In the genomic region with DNA sequence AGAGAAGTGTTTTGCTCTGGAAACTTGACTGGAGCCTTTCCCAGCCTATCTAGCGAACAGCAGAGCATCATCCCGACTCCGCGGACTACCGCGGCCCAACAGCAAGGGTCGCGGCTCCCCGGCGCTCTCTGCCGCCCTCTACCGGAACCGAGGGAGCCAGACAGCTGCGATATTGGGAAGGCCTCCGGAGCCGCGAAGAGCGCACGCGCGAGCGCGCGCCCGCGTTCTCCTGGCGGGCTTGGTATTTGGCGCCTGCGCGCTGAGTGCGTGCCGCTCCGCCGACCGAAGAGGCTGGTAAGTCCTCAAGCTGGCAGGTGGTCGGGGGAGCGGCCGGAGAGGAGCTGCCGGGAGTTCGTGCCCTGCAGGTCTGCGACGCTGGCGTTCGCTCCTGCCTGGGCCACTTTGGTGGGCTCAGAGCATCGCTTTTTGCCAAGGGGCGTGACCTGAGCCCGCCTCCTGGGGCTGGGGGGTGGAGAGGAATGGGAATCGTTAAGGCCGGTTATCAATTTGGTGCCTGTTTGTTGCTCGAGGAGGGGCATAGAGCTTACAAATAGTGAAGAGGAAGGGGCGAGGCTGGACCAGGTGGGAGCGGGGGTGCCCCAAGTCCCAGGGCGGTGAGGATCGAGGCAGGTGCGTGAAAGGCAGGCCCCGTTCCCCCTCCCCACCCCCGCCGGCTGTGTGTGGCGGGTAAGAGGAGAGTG, we compare ENCODE assay signal across 1 cellular context.
TF ChIP-seq lines count a peak whose summit lies in the region.

A gene with protein sequence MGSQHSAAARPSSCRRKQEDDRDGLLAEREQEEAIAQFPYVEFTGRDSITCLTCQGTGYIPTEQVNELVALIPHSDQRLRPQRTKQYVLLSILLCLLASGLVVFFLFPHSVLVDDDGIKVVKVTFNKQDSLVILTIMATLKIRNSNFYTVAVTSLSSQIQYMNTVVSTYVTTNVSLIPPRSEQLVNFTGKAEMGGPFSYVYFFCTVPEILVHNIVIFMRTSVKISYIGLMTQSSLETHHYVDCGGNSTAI (plus strand): TSS at position 257 of the 701 bp plus-strand sequence. CDS start 641 bp downstream, outside the sequence.

TF ChIP-seq in K562, 482 proteins besides CTCF, POLR2A, EP300 and RAD21 (continued from another document and continues in another):
- peak; percentile 85; the same call in 1 of the 2 replicates for TF ChIP-seq ZNF740 (CRISPR knock-in tag; IDR thresholded peaks at IDR 0.05)
- no peak for TF ChIP-seq ZNF740 (tag; IDR thresholded peaks at IDR 0.05)
- 0 out of 2 replicates have a peak, but pooled peaks have one; percentile 17 for TF ChIP-seq MTA3 (IDR thresholded peaks at IDR 0.05; ENCODE audit: borderline replicate concordance)
- TF ChIP-seq ZNF239 (CRISPR knock-in tag; IDR thresholded peaks at IDR 0.05), result no peak
- 0 out of 2 replicates have a peak, but pooled peaks have one; percentile 40 for TF ChIP-seq E2F3 (CRISPR knock-in tag; IDR thresholded peaks at IDR 0.05)
- no peak for TF ChIP-seq ZNF124 (CRISPR knock-in tag; IDR thresholded peaks at IDR 0.05)
- no peak for TF ChIP-seq HDAC2 (IDR thresholded peaks at IDR 0.05)
- peak; percentile 32; the same call in 1 of the 2 replicates for TF ChIP-seq KLF16 (IDR thresholded peaks at IDR 0.05)
- TF ChIP-seq, protein P1, sequence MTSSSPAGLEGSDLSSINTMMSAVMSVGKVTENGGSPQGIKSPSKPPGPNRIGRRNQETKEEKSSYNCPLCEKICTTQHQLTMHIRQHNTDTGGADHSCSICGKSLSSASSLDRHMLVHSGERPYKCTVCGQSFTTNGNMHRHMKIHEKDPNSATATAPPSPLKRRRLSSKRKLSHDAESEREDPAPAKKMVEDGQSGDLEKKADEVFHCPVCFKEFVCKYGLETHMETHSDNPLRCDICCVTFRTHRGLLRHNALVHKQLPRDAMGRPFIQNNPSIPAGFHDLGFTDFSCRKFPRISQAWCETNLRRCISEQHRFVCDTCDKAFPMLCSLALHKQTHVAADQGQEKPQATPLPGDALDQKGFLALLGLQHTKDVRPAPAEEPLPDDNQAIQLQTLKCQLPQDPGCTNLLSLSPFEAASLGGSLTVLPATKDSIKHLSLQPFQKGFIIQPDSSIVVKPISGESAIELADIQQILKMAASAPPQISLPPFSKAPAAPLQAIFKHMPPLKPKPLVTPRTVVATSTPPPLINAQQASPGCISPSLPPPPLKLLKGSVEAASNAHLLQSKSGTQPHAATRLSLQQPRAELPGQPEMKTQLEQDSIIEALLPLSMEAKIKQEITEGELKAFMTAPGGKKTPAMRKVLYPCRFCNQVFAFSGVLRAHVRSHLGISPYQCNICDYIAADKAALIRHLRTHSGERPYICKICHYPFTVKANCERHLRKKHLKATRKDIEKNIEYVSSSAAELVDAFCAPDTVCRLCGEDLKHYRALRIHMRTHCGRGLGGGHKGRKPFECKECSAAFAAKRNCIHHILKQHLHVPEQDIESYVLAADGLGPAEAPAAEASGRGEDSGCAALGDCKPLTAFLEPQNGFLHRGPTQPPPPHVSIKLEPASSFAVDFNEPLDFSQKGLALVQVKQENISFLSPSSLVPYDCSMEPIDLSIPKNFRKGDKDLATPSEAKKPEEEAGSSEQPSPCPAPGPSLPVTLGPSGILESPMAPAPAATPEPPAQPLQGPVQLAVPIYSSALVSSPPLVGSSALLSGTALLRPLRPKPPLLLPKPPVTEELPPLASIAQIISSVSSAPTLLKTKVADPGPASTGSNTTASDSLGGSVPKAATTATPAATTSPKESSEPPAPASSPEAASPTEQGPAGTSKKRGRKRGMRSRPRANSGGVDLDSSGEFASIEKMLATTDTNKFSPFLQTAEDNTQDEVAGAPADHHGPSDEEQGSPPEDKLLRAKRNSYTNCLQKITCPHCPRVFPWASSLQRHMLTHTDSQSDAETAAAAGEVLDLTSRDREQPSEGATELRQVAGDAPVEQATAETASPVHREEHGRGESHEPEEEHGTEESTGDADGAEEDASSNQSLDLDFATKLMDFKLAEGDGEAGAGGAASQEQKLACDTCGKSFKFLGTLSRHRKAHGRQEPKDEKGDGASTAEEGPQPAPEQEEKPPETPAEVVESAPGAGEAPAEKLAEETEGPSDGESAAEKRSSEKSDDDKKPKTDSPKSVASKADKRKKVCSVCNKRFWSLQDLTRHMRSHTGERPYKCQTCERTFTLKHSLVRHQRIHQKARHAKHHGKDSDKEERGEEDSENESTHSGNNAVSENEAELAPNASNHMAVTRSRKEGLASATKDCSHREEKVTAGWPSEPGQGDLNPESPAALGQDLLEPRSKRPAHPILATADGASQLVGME (CRISPR knock-in tag; IDR thresholded peaks at IDR 0.05), result no peak
- TF ChIP-seq MYC (IDR thresholded peaks at IDR 0.05; ENCODE audit: low read depth, low read length), result peak; percentile 29; the same call in 1 of the 2 replicates
- no peak for TF ChIP-seq MYC (CRISPR knock-in tag; IDR thresholded peaks at IDR 0.05; ENCODE audit: borderline replicate concordance, low read depth)
- peak; percentile 36 to 98; a peak in 2 of 4 replicates for TF ChIP-seq TEAD1 (CRISPR knock-in tag; IDR thresholded peaks at IDR 0.05)
- TF ChIP-seq RBFOX2 (IDR thresholded peaks at IDR 0.05; ENCODE audit: low read depth, low read length), result peak; percentile 67
- no peak for TF ChIP-seq MECOM (CRISPR knock-in tag; IDR thresholded peaks at IDR 0.05)
- no peak for TF ChIP-seq HBP1 (CRISPR knock-in tag; IDR thresholded peaks at IDR 0.05)
- TF ChIP-seq NR2F6 (CRISPR knock-in tag; IDR thresholded peaks at IDR 0.05), result no peak
- no peak for TF ChIP-seq HLTF (IDR thresholded peaks at IDR 0.05)
- TF ChIP-seq, protein P2, sequence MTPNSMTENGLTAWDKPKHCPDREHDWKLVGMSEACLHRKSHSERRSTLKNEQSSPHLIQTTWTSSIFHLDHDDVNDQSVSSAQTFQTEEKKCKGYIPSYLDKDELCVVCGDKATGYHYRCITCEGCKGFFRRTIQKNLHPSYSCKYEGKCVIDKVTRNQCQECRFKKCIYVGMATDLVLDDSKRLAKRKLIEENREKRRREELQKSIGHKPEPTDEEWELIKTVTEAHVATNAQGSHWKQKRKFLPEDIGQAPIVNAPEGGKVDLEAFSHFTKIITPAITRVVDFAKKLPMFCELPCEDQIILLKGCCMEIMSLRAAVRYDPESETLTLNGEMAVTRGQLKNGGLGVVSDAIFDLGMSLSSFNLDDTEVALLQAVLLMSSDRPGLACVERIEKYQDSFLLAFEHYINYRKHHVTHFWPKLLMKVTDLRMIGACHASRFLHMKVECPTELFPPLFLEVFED (CRISPR knock-in tag; conservative IDR thresholded peaks at IDR 0.05), result 0 out of 2 replicates have a peak, but pooled peaks have one; percentile 32
- TF ChIP-seq ARID4B (CRISPR knock-in tag; IDR thresholded peaks at IDR 0.05), result peak; percentile 47; the same call in 1 of the 2 replicates
- TF ChIP-seq KAT2B (IDR thresholded peaks at IDR 0.05; ENCODE audit: low read depth, low read length), result peak; percentile 44
- no peak for TF ChIP-seq ELF2 (CRISPR knock-in tag; IDR thresholded peaks at IDR 0.05)
- no peak for TF ChIP-seq CEBPB (tag; IDR thresholded peaks at IDR 0.05)
- TF ChIP-seq MAX (CRISPR knock-in tag; IDR thresholded peaks at IDR 0.05), result peak; percentile 64
- no peak for TF ChIP-seq OTX1 (CRISPR knock-in tag; IDR thresholded peaks at IDR 0.05)
- TF ChIP-seq ZNF23 (CRISPR knock-in tag; IDR thresholded peaks at IDR 0.05), result no peak
- peak; percentile 94 for TF ChIP-seq RB1 (IDR thresholded peaks at IDR 0.05; ENCODE audit: low read depth)
- TF ChIP-seq PHF8 (IDR thresholded peaks at IDR 0.05; ENCODE audit: borderline replicate concordance, low read length), result peak; percentile 74; the same call in 1 of the 2 replicates
- TF ChIP-seq, protein P3, sequence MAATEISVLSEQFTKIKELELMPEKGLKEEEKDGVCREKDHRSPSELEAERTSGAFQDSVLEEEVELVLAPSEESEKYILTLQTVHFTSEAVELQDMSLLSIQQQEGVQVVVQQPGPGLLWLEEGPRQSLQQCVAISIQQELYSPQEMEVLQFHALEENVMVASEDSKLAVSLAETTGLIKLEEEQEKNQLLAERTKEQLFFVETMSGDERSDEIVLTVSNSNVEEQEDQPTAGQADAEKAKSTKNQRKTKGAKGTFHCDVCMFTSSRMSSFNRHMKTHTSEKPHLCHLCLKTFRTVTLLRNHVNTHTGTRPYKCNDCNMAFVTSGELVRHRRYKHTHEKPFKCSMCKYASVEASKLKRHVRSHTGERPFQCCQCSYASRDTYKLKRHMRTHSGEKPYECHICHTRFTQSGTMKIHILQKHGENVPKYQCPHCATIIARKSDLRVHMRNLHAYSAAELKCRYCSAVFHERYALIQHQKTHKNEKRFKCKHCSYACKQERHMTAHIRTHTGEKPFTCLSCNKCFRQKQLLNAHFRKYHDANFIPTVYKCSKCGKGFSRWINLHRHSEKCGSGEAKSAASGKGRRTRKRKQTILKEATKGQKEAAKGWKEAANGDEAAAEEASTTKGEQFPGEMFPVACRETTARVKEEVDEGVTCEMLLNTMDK (IDR thresholded peaks at IDR 0.05; ENCODE audit: borderline replicate concordance, insufficient read depth, low read depth, low read length, poor library complexity, severe bottlenecking), result peak; percentile 3
- TF ChIP-seq POLR2AphosphoS2 (IDR thresholded peaks at IDR 0.05; ENCODE audit: low read length), result no peak
- peak in 1 of 2 experiments; percentile 51; a peak in 1 of 3 replicates for TF ChIP-seq CBX3 (IDR thresholded peaks at IDR 0.05; ENCODE audit: borderline replicate concordance in 1 of 2, low read length in 2 of 2)
- TF ChIP-seq NRF1 (conservative IDR thresholded peaks at IDR 0.05 in 1 of 2, IDR thresholded peaks at IDR 0.05 in 1 of 2), result peak; percentile 96 to 97
- TF ChIP-seq, protein P4, sequence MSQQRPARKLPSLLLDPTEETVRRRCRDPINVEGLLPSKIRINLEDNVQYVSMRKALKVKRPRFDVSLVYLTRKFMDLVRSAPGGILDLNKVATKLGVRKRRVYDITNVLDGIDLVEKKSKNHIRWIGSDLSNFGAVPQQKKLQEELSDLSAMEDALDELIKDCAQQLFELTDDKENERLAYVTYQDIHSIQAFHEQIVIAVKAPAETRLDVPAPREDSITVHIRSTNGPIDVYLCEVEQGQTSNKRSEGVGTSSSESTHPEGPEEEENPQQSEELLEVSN (IDR thresholded peaks at IDR 0.05; ENCODE audit: borderline replicate concordance in 1 of 2, extremely low read depth in 1 of 2, insufficient read depth in 1 of 2, insufficient read length in 1 of 2, low read depth in 1 of 2, low read length in 1 of 2, poor library complexity in 1 of 2, severe bottlenecking in 1 of 2), result peak; percentile 70 to 92
